ENCODE assay signal across 8 cellular contexts in genomic region chr1:84122780-84123382, GRCh38. TPM values are rescaled to one million over a fixed set of nuclear protein-coding genes. Genes with fewer than 3 reads are reported as not detected.
DNase-seq lines count a peak whose midpoint lies in the region; ATAC-seq and TF ChIP-seq lines count a peak whose summit lies in the region.

No MANE protein-coding gene starts in this region.

- H3K4me1 Mint-ChIP-seq in progenitor cell of endocrine pancreas (ENCODE audit: low read depth): peaks cover 21% of the 10 kb centered on the region

- H3K4me3 ChIP-seq in right atrium auricular region (no peak overlapping the region), fibroblast of villous mesenchyme (ENCODE audit: low read depth, low read length) (no peak overlapping the region)

- TF ChIP-seq CTCF in right atrium auricular region (IDR thresholded peaks at IDR 0.05) (peak in 1 of 2 donors; percentile 79), fibroblast of villous mesenchyme (IDR thresholded peaks at IDR 0.05; ENCODE audit: insufficient read depth, low read depth, low read length) (peak; percentile 72), progenitor cell of endocrine pancreas (IDR thresholded peaks at IDR 0.05; ENCODE audit: unreplicated experiment) (peak; percentile 65)

- no peak overlapping the region for H3K27ac ChIP-seq in right atrium auricular region

- H3K4me3 Mint-ChIP-seq in progenitor cell of endocrine pancreas (ENCODE audit: low read depth): no peak overlapping the region

- no peaks in the 10 kb centered on the region for H3K9me3 ChIP-seq in right atrium auricular region

- H3K27ac Mint-ChIP-seq in progenitor cell of endocrine pancreas: no peak overlapping the region

- no peaks in the 10 kb centered on the region for H3K27me3 Mint-ChIP-seq in progenitor cell of endocrine pancreas

- peaks cover 19% of the 10 kb centered on the region for H3K36me3 Mint-ChIP-seq in progenitor cell of endocrine pancreas (ENCODE audit: insufficient read depth)

- intact Hi-C loops in Right ventricle myocardium inferior (cut with DNase I): loop anchor here (1.0 to 10.0 kb wide), 2 partner anchors 192 to 482 kb away; no protein-coding TSS in a partner anchor

- peak; percentile 65 for ATAC-seq in Right ventricle myocardium inferior
- peak; percentile 76 for ATAC-seq in HG03159 (IDR thresholded peaks at IDR 0.05; ENCODE audit: unreplicated experiment)

- no peaks in the 10 kb centered on the region for H3K27me3 ChIP-seq in right atrium auricular region

- H3K36me3 ChIP-seq in right atrium auricular region: no peaks in the 10 kb centered on the region

- H3K9me3 Mint-ChIP-seq in progenitor cell of endocrine pancreas (ENCODE audit: low read depth): peaks cover 8% of the 10 kb centered on the region

- DNase-seq in Right ventricle myocardium inferior (ENCODE audit: missing footprints) (no peak), right atrium auricular region (ENCODE audit: low spot score) (no peak), NCI-H69 (lab: John Stamatoyannopoulos, UW) (peak; percentile 59), activated T-cell treated with anti-CD3 and anti-CD28 coated beads for 24 hours (ENCODE audit: low read depth) (peak; percentile 31), fibroblast of villous mesenchyme (ENCODE audit: low read depth) (peak; percentile 60), progenitor cell of endocrine pancreas (ENCODE audit: low spot score, unreplicated experiment) (no peak), KG1 (lab: John Stamatoyannopoulos, UW) (no peak)

- H3K4me1 ChIP-seq in right atrium auricular region: peaks cover 0 to 8% of the 10 kb centered on the region in 2 donors

RNA-seq across cellular contexts. Expression of gene PRKACB, which starts 21.2 kb away (rescaled TPM):
- total RNA-seq in Right ventricle myocardium inferior: 33.8 TPM
- total RNA-seq in right atrium auricular region: 10 to 100 TPM; 25.2 to 35.0 TPM
- total RNA-seq in fibroblast of villous mesenchyme: 26.7 and 31.5 TPM in 2 replicates
- total RNA-seq in progenitor cell of endocrine pancreas: 96.0 and 101 TPM in 2 replicates

Comparison
In these comparisons a context has a peak if more than half of its experiments do, and no peak if none do; other contexts are left out.
1. DNase-seq: peak in NCI-H69 (single experiment), activated T-cell treated with anti-CD3 and anti-CD28 coated beads for 24 hours (single experiment) and fibroblast of villous mesenchyme (single experiment); none in Right ventricle myocardium inferior (single experiment), right atrium auricular region (single experiment), progenitor cell of endocrine pancreas (single experiment) and KG1 (single experiment).